ENCODE assay signal across 16 cellular contexts in genomic region chr18:48028081-48028480, GRCh38.
DNase-seq lines count a peak whose midpoint lies in the region; ATAC-seq and TF ChIP-seq lines count a peak whose summit lies in the region.
"Had no signal": no experiment of that assay in that cellular context is flagged by ENCODE, and none has a peak within 500 bp of the region (broad histone marks: within the 10 kb centered on the region; RNA-seq: fewer than 3 reads in every experiment).

No MANE protein-coding gene starts in this region.

- H3K4me3 ChIP-seq in A673 (ENCODE audit: low read depth, low read length, poor library complexity, severe bottlenecking) (no peak overlapping the region), Loucy (ENCODE audit: low read length, poor library complexity, severe bottlenecking) (no peak overlapping the region)

- H4K20me1 ChIP-seq in Loucy (ENCODE audit: insufficient read depth, low read length, poor library complexity, severe bottlenecking) = no peaks in the 10 kb centered on the region

- H3K9ac ChIP-seq in Loucy (ENCODE audit: low read depth, low read length, poor library complexity, severe bottlenecking) = no peak overlapping the region

- H3K36me3 Mint-ChIP-seq in neural crest cell (ENCODE audit: low read depth) = no peaks in the 10 kb centered on the region
- H3K36me3 Mint-ChIP-seq: activated naive CD4-positive, alpha-beta T cell treated with anti-CD3 and anti-CD28 coated beads, Interleukin-2, amount 50 U/mL, for 72 hours had no signal

- H3K9me3 ChIP-seq in A673 (ENCODE audit: low read depth, low read length, poor library complexity, severe bottlenecking) (no peaks in the 10 kb centered on the region), Loucy (ENCODE audit: insufficient read depth, low read depth, low read length) (no peaks in the 10 kb centered on the region)

- intact Hi-C loops in A673 (cut with micrococcal nuclease; ENCODE audit: unreplicated experiment) = no loop called here

- no peak for DNase-seq in A673 (ENCODE audit: low spot score)
- DNase-seq in neural crest cell (ENCODE audit: low read depth, low spot score) = no peak
- no peak for DNase-seq in activated T-cell treated with anti-CD3 and anti-CD28 coated beads for 4 hours
- no peak for DNase-seq in Ammon's horn (ENCODE audit: low spot score)
- DNase-seq: activated CD4-positive, CD25-positive, alpha-beta regulatory T cell treated with anti-CD3 and anti-CD28 coated beads, Interleukin-2, amount 50 U/mL, for 72 hours; DMS 273 treated with DMSO at 0.1 percent for 48 hours; NCI-H2081; NCI-H748 treated with DMSO at 0.1 percent for 48 hours; stimulated activated CD4-positive, alpha-beta T cell treated with anti-CD3 and anti-CD28 coated beads, Interleukin-1b, Interleukin-23, amount 100 ng/mL, for 48 hours had no signal

- H3K27me3 Mint-ChIP-seq in neural crest cell (ENCODE audit: low read depth) = no peaks in the 10 kb centered on the region

- H3K27me3 ChIP-seq in A673 (replicated peaks; ENCODE audit: insufficient read depth, low read depth, low read length, poor library complexity) (no peaks in the 10 kb centered on the region), Loucy (ENCODE audit: insufficient read depth, low read length, poor library complexity, severe bottlenecking) (no peaks in the 10 kb centered on the region)

- no peaks in the 10 kb centered on the region for H3K36me3 ChIP-seq in A673 (ENCODE audit: insufficient read depth, low read length, poor library complexity, severe bottlenecking)
- H3K36me3 ChIP-seq in Loucy (ENCODE audit: insufficient read depth, low read length) = no peaks in the 10 kb centered on the region

- H3K9me2 ChIP-seq in Loucy (replicated peaks; ENCODE audit: low read depth, low read length) = no peaks in the 10 kb centered on the region

- H3K27ac Mint-ChIP-seq in neural crest cell (ENCODE audit: unreplicated experiment) = peak overlapping the region; percentile 93
- H3K27ac Mint-ChIP-seq: T-helper 1 cell treated with Interleukin-12 subunit alpha and Interleukin-12 subunit beta and Interleukin-4 antibody, amounts not matched to agents 30 μg/mL and 1 μg/mL, for 36 hours had no signal

- no TSS peak for BruUV-seq in A673 (replicated peaks; lab: Mats Ljungman, UMichigan)

- no peak overlapping the region for H3K4me3 Mint-ChIP-seq in neural crest cell
- H3K4me3 Mint-ChIP-seq: T-helper 1 cell treated with Interleukin-12 subunit alpha and Interleukin-12 subunit beta and Interleukin-4 antibody, amounts not matched to agents 30 μg/mL and 1 μg/mL, for 36 hours had no signal

- peak overlapping the region; percentile 67 for H2AFZ ChIP-seq in Loucy (ENCODE audit: low read length)

- TF ChIP-seq CTCF in A673 (conservative IDR thresholded peaks at IDR 0.05; ENCODE audit: low read depth, low read length) (0 out of 2 replicates have a peak, but pooled peaks have one; percentile 12), Loucy (conservative IDR thresholded peaks at IDR 0.05; ENCODE audit: low read length) (peak; percentile 46), neural crest cell (conservative IDR thresholded peaks at IDR 0.05) (no peak)

- H3F3A ChIP-seq in Loucy (ENCODE audit: low read depth) = no peaks in the 10 kb centered on the region

- no peaks in the 10 kb centered on the region for H3K4me1 ChIP-seq in A673 (ENCODE audit: insufficient read depth, low read length, poor library complexity, severe bottlenecking)
- no peaks in the 10 kb centered on the region for H3K4me1 ChIP-seq in Loucy (ENCODE audit: insufficient read depth, low read length, poor library complexity, severe bottlenecking)

- POLR2A ChIA-PET in A673 (lab: Charles Lee; ENCODE audit: low non-redundant PET) = no interaction called here

- no peak overlapping the region for H3K4me2 ChIP-seq in Loucy (ENCODE audit: low read depth, low read length, poor library complexity, severe bottlenecking)

- ATAC-seq in GM19455 (IDR thresholded peaks at IDR 0.05; ENCODE audit: unreplicated experiment) = no peak
- ATAC-seq in GM21737 (IDR thresholded peaks at IDR 0.05; ENCODE audit: unreplicated experiment) = no peak
- ATAC-seq: activated naive CD4-positive, alpha-beta T cell treated with anti-CD3 and anti-CD28 coated beads, Interleukin-2, amount 50 U/mL, for 72 hours; left colon had no signal

- peaks cover 17% of the 10 kb centered on the region for H3K4me1 Mint-ChIP-seq in neural crest cell

- no peaks in the 10 kb centered on the region for H3K79me2 ChIP-seq in Loucy (ENCODE audit: insufficient read depth, low read length)

- CTCF ChIA-PET in A673 (lab: Charles Lee) = no interaction called here

- H3K27ac ChIP-seq in A673 (ENCODE audit: low read depth, low read length, poor library complexity, severe bottlenecking) (no peak overlapping the region), cingulate gyrus (ENCODE audit: low read depth, low read length) (peak overlapping the region; percentile 20)

- no peaks in the 10 kb centered on the region for H3K9me3 Mint-ChIP-seq in neural crest cell
- H3K9me3 Mint-ChIP-seq: activated naive CD4-positive, alpha-beta T cell treated with anti-CD3 and anti-CD28 coated beads, Interleukin-2, amount 50 U/mL, for 72 hours; T-helper 1 cell treated with Interleukin-12 subunit alpha and Interleukin-12 subunit beta and Interleukin-4 antibody, amounts not matched to agents 30 μg/mL and 1 μg/mL, for 36 hours had no signal
